In genomic region chr9:9998491-9999287, GRCh38 we compare ENCODE assay signal across 9 cellular contexts.
DNase-seq lines count a peak whose midpoint lies in the region; ATAC-seq, FAIRE-seq and TF ChIP-seq lines count a peak whose summit lies in the region.
"Had no signal": no experiment of that assay in that cellular context is flagged by ENCODE, and none has a peak within 500 bp of the region (broad histone marks: within the 10 kb centered on the region; RNA-seq: fewer than 3 reads in every experiment).

No MANE protein-coding gene starts in this region.

- H3K4me3 ChIP-seq in MM.1S (ENCODE audit: low read length) (0 out of 2 replicates have a peak overlapping the region, but pooled peaks have one; percentile 5), cardiac fibroblast (replicated peaks in 1 of 2; ENCODE audit: low read depth in 2 of 2, low read length in 2 of 2) (no peak overlapping the region), Karpas-422 (ENCODE audit: low read length) (no peak overlapping the region)

- H3K4me2 ChIP-seq in MM.1S (ENCODE audit: low read depth, low read length) (peak overlapping the region; percentile 44), Karpas-422 (ENCODE audit: low read depth, low read length, poor library complexity, severe bottlenecking) (no peak overlapping the region)

- H2AFZ ChIP-seq in MM.1S (ENCODE audit: low read length) = no peak overlapping the region
- no peak overlapping the region for H2AFZ ChIP-seq in Karpas-422 (ENCODE audit: low read length)
- H2AFZ ChIP-seq: parathyroid adenoma had no signal

- H3K36me3 ChIP-seq in MM.1S (replicated peaks; ENCODE audit: insufficient read depth, low read length) (no peaks in the 10 kb centered on the region), Karpas-422 (ENCODE audit: insufficient read depth, low read length) (no peaks in the 10 kb centered on the region)

- H3K9ac ChIP-seq in MM.1S (ENCODE audit: low read length) (no peak overlapping the region), Karpas-422 (ENCODE audit: low read length) (no peak overlapping the region)
- H3K9ac ChIP-seq: parathyroid adenoma had no signal

- 0 out of 2 replicates have a peak, but pooled peaks cover 9% of the 10 kb centered on the region for H3K4me1 ChIP-seq in MM.1S (ENCODE audit: low read length)
- no peaks in the 10 kb centered on the region for H3K4me1 ChIP-seq in Karpas-422 (ENCODE audit: low read length)
- H3K4me1 ChIP-seq: parathyroid adenoma had no signal

- 0 out of 2 replicates have a peak, but pooled peaks cover 2% of the 10 kb centered on the region for H3F3A ChIP-seq in MM.1S (ENCODE audit: insufficient read depth, low read length)

- peaks cover 21% of the 10 kb centered on the region for H3K9me3 Mint-ChIP-seq in stimulated activated effector memory CD8-positive, alpha-beta T cell treated with anti-CD3 and anti-CD28 coated beads, Interleukin-12 subunit alpha, Interleukin-12 subunit beta, amount 100 ng/mL, for 72 hours

- no peaks in the 10 kb centered on the region for H3K4me1 Mint-ChIP-seq in stimulated activated effector memory CD8-positive, alpha-beta T cell treated with anti-CD3 and anti-CD28 coated beads, Interleukin-12 subunit alpha, Interleukin-12 subunit beta, amount 100 ng/mL, for 72 hours

- H3K27ac ChIP-seq in MM.1S (ENCODE audit: low read length) = no peak overlapping the region
- H3K27ac ChIP-seq in Karpas-422 (ENCODE audit: low read length) = no peak overlapping the region
- H3K27ac ChIP-seq: parathyroid adenoma had no signal

- H4K20me1 ChIP-seq in MM.1S (ENCODE audit: insufficient read depth, low read length) = no peaks in the 10 kb centered on the region
- no peaks in the 10 kb centered on the region for H4K20me1 ChIP-seq in Karpas-422 (ENCODE audit: insufficient read depth, low read depth, low read length)

- FAIRE-seq in RCC 7860 (lab: Jason Lieb, UNC) = no peak

- no peaks in the 10 kb centered on the region for H3K36me3 Mint-ChIP-seq in stimulated activated effector memory CD8-positive, alpha-beta T cell treated with anti-CD3 and anti-CD28 coated beads, Interleukin-12 subunit alpha, Interleukin-12 subunit beta, amount 100 ng/mL, for 72 hours

- H3K27ac Mint-ChIP-seq in stimulated activated effector memory CD8-positive, alpha-beta T cell treated with anti-CD3 and anti-CD28 coated beads, Interleukin-12 subunit alpha, Interleukin-12 subunit beta, amount 100 ng/mL, for 72 hours = no peak overlapping the region

- H3K79me2 ChIP-seq in MM.1S (ENCODE audit: low read length) (no peaks in the 10 kb centered on the region), Karpas-422 (ENCODE audit: low read length) (no peaks in the 10 kb centered on the region)
- H3K79me2 ChIP-seq: parathyroid adenoma had no signal

- H3K9me3 ChIP-seq in MM.1S (replicated peaks; ENCODE audit: insufficient read depth, low read length) (no peaks in the 10 kb centered on the region), Karpas-422 (ENCODE audit: low read length) (peaks cover 8% of the 10 kb centered on the region)

- ATAC-seq in GM18502 (IDR thresholded peaks at IDR 0.05; ENCODE audit: poor library complexity, unreplicated experiment) (peak; percentile 54), HG03139 (IDR thresholded peaks at IDR 0.05; ENCODE audit: unreplicated experiment) (no peak)
- ATAC-seq in stimulated activated effector memory CD8-positive, alpha-beta T cell treated with anti-CD3 and anti-CD28 coated beads, Interleukin-12 subunit alpha, Interleukin-12 subunit beta, amount 100 ng/mL, for 72 hours = no peak

- H3K9me2 ChIP-seq in MM.1S (replicated peaks; ENCODE audit: insufficient read depth, low read length) (no peaks in the 10 kb centered on the region), Karpas-422 (replicated peaks; ENCODE audit: insufficient read depth, low read length) (no peaks in the 10 kb centered on the region)

- peak; percentile 79 for TF ChIP-seq CTCF in MM.1S (IDR thresholded peaks at IDR 0.05; ENCODE audit: low read length)
- peak; percentile 6 for TF ChIP-seq CTCF in cardiac fibroblast (IDR thresholded peaks at IDR 0.05; ENCODE audit: low read depth, low read length)

- H3K27me3 ChIP-seq in MM.1S (replicated peaks; ENCODE audit: insufficient read depth, low read length) = peaks cover 8% of the 10 kb centered on the region
- no peaks in the 10 kb centered on the region for H3K27me3 ChIP-seq in Karpas-422 (ENCODE audit: low read length)

- peak; percentile 11 for DNase-seq in A172 (ENCODE audit: low spot score)
- peak; percentile 51 for DNase-seq in MM.1S
- no peak for DNase-seq in cardiac fibroblast (ENCODE audit: low read depth in 2 of 2)
- DNase-seq in stimulated activated effector memory CD8-positive, alpha-beta T cell treated with anti-CD3 and anti-CD28 coated beads, Interleukin-12 subunit alpha, Interleukin-12 subunit beta, amount 100 ng/mL, for 72 hours (ENCODE audit: low spot score in 2 of 2) = no peak
- DNase-seq in RCC 7860 (ENCODE audit: low spot score) = no peak
- no peak for DNase-seq in Karpas-422

- no peak overlapping the region for H3K4me3 Mint-ChIP-seq in stimulated activated effector memory CD8-positive, alpha-beta T cell treated with anti-CD3 and anti-CD28 coated beads, Interleukin-12 subunit alpha, Interleukin-12 subunit beta, amount 100 ng/mL, for 72 hours

Comparison
In these comparisons a context has a peak if more than half of its experiments do, and no peak if none do; other contexts are left out.
1. DNase-seq: peak in A172 (single experiment) and MM.1S (single experiment); none in cardiac fibroblast (0 of 2), stimulated activated effector memory CD8-positive, alpha-beta T cell treated with anti-CD3 and anti-CD28 coated beads, Interleukin-12 subunit alpha, Interleukin-12 subunit beta, amount 100 ng/mL, for 72 hours (0 of 2), RCC 7860 (single experiment) and Karpas-422 (single experiment).